ENCODE assay signal across 8 cellular contexts in genomic region chr15:75843618-75844610, GRCh38. TPM values are rescaled to one million over a fixed set of nuclear protein-coding genes. Genes with fewer than 3 reads are reported as not detected.
A peak's percentile ranks its signal among the peaks of the same experiment; 100 is the strongest.
DNase-seq lines count a peak whose midpoint lies in the region; TF ChIP-seq lines count a peak whose summit lies in the region.

No MANE protein-coding gene starts in this region.

- no peaks in the 10 kb centered on the region for H3K9me3 ChIP-seq in H9 (ENCODE audit: control insufficient read depth, low read depth, low read length)
- H3K9me3 ChIP-seq in breast epithelium, result no peaks in the 10 kb centered on the region

- no peak overlapping the region for H2BK20ac ChIP-seq in H9 (ENCODE audit: low read depth, low read length, poor library complexity, severe bottlenecking)

- H3K27me3 ChIP-seq in H9 (ENCODE audit: insufficient read depth, low read length) (no peaks in the 10 kb centered on the region), breast epithelium (no peaks in the 10 kb centered on the region)

- H3K4me3 ChIP-seq in NB4 (ENCODE audit: low read depth, low read length) (peak overlapping the region; percentile 78), WI38 (ENCODE audit: low read depth, low read length) (peak overlapping the region; percentile 94), breast epithelium (peak overlapping the region; percentile 84 to 96 (median 91)), skin epidermis (peak overlapping the region; percentile 69 to 94 (median 88))

- no peaks in the 10 kb centered on the region for H4K20me1 ChIP-seq in H9 (ENCODE audit: control insufficient read depth, insufficient read depth, insufficient read length)

- H3K9me3 Mint-ChIP-seq in H9, result no peaks in the 10 kb centered on the region; a peak in 2 of 5 replicates

- H3K27ac ChIP-seq in H9 (ENCODE audit: insufficient read length, low read depth, low read length), result no peak overlapping the region
- peak overlapping the region; percentile 94 to 95 for H3K27ac ChIP-seq in breast epithelium
- H3K27ac ChIP-seq in skin epidermis, result peak overlapping the region; percentile 83 to 96 (median 92)

- H3K18ac ChIP-seq in H9 (ENCODE audit: insufficient read length, low read depth, low read length), result peak overlapping the region; percentile 98

- H3K4ac ChIP-seq in H9 (ENCODE audit: low read depth, low read length), result peak overlapping the region; percentile 78; the same call in 1 of the 2 replicates

- no peaks in the 10 kb centered on the region for H3K36me3 ChIP-seq in breast epithelium

- H4K5ac ChIP-seq in H9 (ENCODE audit: insufficient read length, low read depth, low read length), result peak overlapping the region; percentile 97

- H3K4me2 ChIP-seq in H9 (ENCODE audit: insufficient read depth, insufficient read length, low read length), result peak overlapping the region; percentile 98

- DNase-seq in GDM1 (lab: John Stamatoyannopoulos, UW) (peak; percentile 52), H9 (peak; percentile 45), NB4 (ENCODE audit: low read depth) (peak; percentile 72), breast epithelium (ENCODE audit: low spot score in 2 of 2) (peak; percentile 49 to 58), iPS-NIHi11 (ENCODE audit: low spot score) (peak; percentile 81), NCI-H2029 treated with DMSO at 0.1 percent for 48 hours (lab: John Stamatoyannopoulos, UW) (no peak)

- H3K4me1 ChIP-seq in H9 (ENCODE audit: insufficient read depth, low read length) (peaks cover 4% of the 10 kb centered on the region), breast epithelium (peaks cover 0 to 8% of the 10 kb centered on the region in 2 donors)

- H3K56ac ChIP-seq in H9 (ENCODE audit: insufficient read length, low read depth, low read length), result no peak overlapping the region

- H2BK5ac ChIP-seq in H9 (ENCODE audit: insufficient read length, low read length), result no peak overlapping the region

- no peak overlapping the region for H2AK5ac ChIP-seq in H9 (ENCODE audit: insufficient read length, low read length)

- WGBS in H9 (ENCODE audit: extremely low coverage, insufficient read length, low lambda C conversion rate), result no CpG with 5 or more reads among the region's 87 CpGs

- peaks cover 6% of the 10 kb centered on the region for H3K79me1 ChIP-seq in H9 (ENCODE audit: insufficient read depth, low read depth, low read length, poor library complexity, severe bottlenecking)

- intact Hi-C loops in breast epithelium (cut with DNase I; ENCODE audit: low total_unique reads), result no loop called here

- TF ChIP-seq POLR2A in NB4 (IDR thresholded peaks at IDR 0.05; ENCODE audit: extremely low read depth, insufficient read length) (peak; percentile 12), breast epithelium (IDR thresholded peaks at IDR 0.05) (peak; percentile 48)

- no peak for TF ChIP-seq CTCF in H9 (conservative IDR thresholded peaks at IDR 0.05)
- no peak for TF ChIP-seq CTCF in NB4 (IDR thresholded peaks at IDR 0.05; ENCODE audit: low read depth, low read length)
- no peak for TF ChIP-seq CTCF in WI38 (IDR thresholded peaks at IDR 0.05; ENCODE audit: low read depth, low read length)
- TF ChIP-seq CTCF in breast epithelium (IDR thresholded peaks at IDR 0.05), result no peak

- H3K23me2 ChIP-seq in H9 (ENCODE audit: insufficient read length, low read depth, low read length, poor library complexity, severe bottlenecking), result peaks cover 14% of the 10 kb centered on the region

- peaks cover 46 to 48% of the 10 kb centered on the region in 2 experiments for H3K4me1 Mint-ChIP-seq in H9

- peak overlapping the region in 2 of 3 experiments; percentile 94 to 95; a peak in 5 of 7 replicates for H3K27ac Mint-ChIP-seq in H9

- H4K91ac ChIP-seq in H9 (ENCODE audit: insufficient read length, low read depth, low read length), result peak overlapping the region; percentile 96

- H3K36me3 Mint-ChIP-seq in H9 (ENCODE audit: insufficient read depth in 1 of 3, low read depth in 3 of 3), result peaks cover 6 to 27% (median 25%) of the 10 kb centered on the region in 3 experiments; a peak in 6 of 7 replicates

- no peak overlapping the region for H2BK120ac ChIP-seq in H9 (ENCODE audit: low read depth, low read length, poor library complexity, severe bottlenecking)

- H3K4me3 Mint-ChIP-seq in H9, result peak overlapping the region; percentile 89 to 90

- H3K27me3 Mint-ChIP-seq in H9 (ENCODE audit: low read depth), result peaks cover 17% of the 10 kb centered on the region

- H3K14ac ChIP-seq in H9 (ENCODE audit: insufficient read depth, low read length), result peak overlapping the region; percentile 99

- no peak overlapping the region; the same call in 1 of the 2 replicates for H2BK15ac ChIP-seq in H9 (ENCODE audit: low read depth, low read length)

- no peak overlapping the region for H2AFZ ChIP-seq in H9 (ENCODE audit: low read length)

- no peak overlapping the region for H3K23ac ChIP-seq in H9 (ENCODE audit: insufficient read length, low read depth, low read length)

- H3K79me2 ChIP-seq in H9 (ENCODE audit: insufficient read depth, low read length), result peaks cover 30% of the 10 kb centered on the region; the same call in 1 of the 2 replicates

- peak overlapping the region; percentile 84 for H3T11ph ChIP-seq in H9 (ENCODE audit: low read length)

- H3K9ac ChIP-seq in H9 (ENCODE audit: extremely low read depth, insufficient read length, low read length), result peak overlapping the region; percentile 94

- peak overlapping the region; percentile 63 for H2BK12ac ChIP-seq in H9 (ENCODE audit: insufficient read length, low read depth, low read length)

- H4K8ac ChIP-seq in H9 (replicated peaks; ENCODE audit: insufficient read length, low read depth, low read length), result peak overlapping the region; percentile 63

RNA-seq across cellular contexts. Expression of gene UBE2Q2, which starts 0.7 kb away (rescaled TPM):
- total RNA-seq in H9 (2021) (29.6 and 31.8 TPM in 2 replicates), breast epithelium (10 to 100 TPM; 45.9 to 56.5 (median 48.8) TPM)

RNA-seq across cellular contexts. Expression of gene FBXO22, which starts 59.8 kb away (rescaled TPM):
- total RNA-seq in H9 (2021), result 59.2 and 59.9 TPM in 2 replicates
- 10 to 100 TPM; 12.8 to 25.3 (median 24.6) TPM for total RNA-seq in breast epithelium
